Comparison of ENCODE assay signal across 15 cellular contexts in genomic region chr15:27086146-27086545, GRCh38.
DNase-seq lines count a peak whose midpoint lies in the region; ATAC-seq and TF ChIP-seq lines count a peak whose summit lies in the region.
"Had no signal": no experiment of that assay in that cellular context is flagged by ENCODE, and none has a peak within 500 bp of the region (broad histone marks: within the 10 kb centered on the region; RNA-seq: fewer than 3 reads in every experiment).

No MANE protein-coding gene starts in this region.

- H3K27me3 Mint-ChIP-seq in progenitor cell of endocrine pancreas, result no peaks in the 10 kb centered on the region
- H3K27me3 Mint-ChIP-seq: CD4-positive, CD25-positive, alpha-beta regulatory T cell had no signal

- no peaks in the 10 kb centered on the region for H3K9me3 Mint-ChIP-seq in progenitor cell of endocrine pancreas (ENCODE audit: low read depth)

- ATAC-seq in HG03095 (IDR thresholded peaks at IDR 0.05; ENCODE audit: unreplicated experiment) (no peak), upper lobe of right lung (no peak)
- ATAC-seq: HepG2 had no signal

- peak overlapping the region; percentile 12; the same call in 1 of the 2 replicates for H3K27ac ChIP-seq in WERI-Rb-1
- no peak overlapping the region for H3K27ac ChIP-seq in upper lobe of right lung

- H3K36me3 ChIP-seq in WERI-Rb-1 (no peaks in the 10 kb centered on the region), upper lobe of right lung (no peaks in the 10 kb centered on the region)

- no peaks in the 10 kb centered on the region for H3K36me3 Mint-ChIP-seq in progenitor cell of endocrine pancreas (ENCODE audit: insufficient read depth)
- H3K36me3 Mint-ChIP-seq: CD4-positive, CD25-positive, alpha-beta regulatory T cell had no signal

- H3K4me1 Mint-ChIP-seq in progenitor cell of endocrine pancreas (ENCODE audit: low read depth), result peaks cover 14% of the 10 kb centered on the region
- H3K4me1 Mint-ChIP-seq: CD4-positive, CD25-positive, alpha-beta regulatory T cell had no signal

- H3K27me3 ChIP-seq in WERI-Rb-1 (ENCODE audit: insufficient read depth, low read depth, severe bottlenecking) (no peaks in the 10 kb centered on the region), upper lobe of right lung (no peaks in the 10 kb centered on the region)

- intact Hi-C loops in upper lobe of right lung (cut with DNase I), result no loop called here

- H3K4me1 ChIP-seq in upper lobe of right lung, result no peaks in the 10 kb centered on the region

- no peak overlapping the region for H3K4me3 ChIP-seq in WERI-Rb-1 (ENCODE audit: low read depth, low read length)
- no peak overlapping the region for H3K4me3 ChIP-seq in upper lobe of right lung

- no peak overlapping the region for H3K4me3 Mint-ChIP-seq in progenitor cell of endocrine pancreas (ENCODE audit: low read depth)
- H3K4me3 Mint-ChIP-seq: CD4-positive, CD25-positive, alpha-beta regulatory T cell had no signal

- TF ChIP-seq CTCF in WERI-Rb-1 (IDR thresholded peaks at IDR 0.05; ENCODE audit: low read depth, low read length), result no peak
- no peak for TF ChIP-seq CTCF in progenitor cell of endocrine pancreas (IDR thresholded peaks at IDR 0.05; ENCODE audit: unreplicated experiment)
- TF ChIP-seq CTCF in upper lobe of right lung (IDR thresholded peaks at IDR 0.05), result no peak

- peak; percentile 61 for DNase-seq in ELF-1 (ENCODE audit: low read depth, low spot score)
- DNase-seq in WERI-Rb-1, result peak; percentile 77
- DNase-seq in islet precursor cell, result peak; percentile 76
- no peak for DNase-seq in progenitor cell of endocrine pancreas (ENCODE audit: low spot score, unreplicated experiment)
- DNase-seq in upper lobe of right lung, result no peak
- DNase-seq in activated T-cell treated with anti-CD3 and anti-CD28 coated beads for 4 hours, result no peak
- DNase-seq: AML-193; CD4-positive, CD25-positive, alpha-beta regulatory T cell; MM.1S; NCI-H187 treated with DMSO at 0.1 percent for 48 hours; NCI-H2171; NCI-H446 treated with DMSO at 0.1 percent for 48 hours; NCI-H774 had no signal

- peaks cover 3% of the 10 kb centered on the region for H3K9me3 ChIP-seq in WERI-Rb-1 (ENCODE audit: severe bottlenecking)
- no peaks in the 10 kb centered on the region for H3K9me3 ChIP-seq in upper lobe of right lung

- peak overlapping the region; percentile 9 for H3K27ac Mint-ChIP-seq in progenitor cell of endocrine pancreas
- H3K27ac Mint-ChIP-seq: CD4-positive, CD25-positive, alpha-beta regulatory T cell had no signal

Comparison
In these comparisons a context has a peak if more than half of its experiments do, and no peak if none do; other contexts are left out.
1. DNase-seq: peak in ELF-1 (single experiment), WERI-Rb-1 (single experiment) and islet precursor cell (single experiment); none in progenitor cell of endocrine pancreas (single experiment), upper lobe of right lung (single experiment) and activated T-cell treated with anti-CD3 and anti-CD28 coated beads for 4 hours (single experiment).